Comparison of ENCODE assay signal across 13 cellular contexts in the genomic region with DNA sequence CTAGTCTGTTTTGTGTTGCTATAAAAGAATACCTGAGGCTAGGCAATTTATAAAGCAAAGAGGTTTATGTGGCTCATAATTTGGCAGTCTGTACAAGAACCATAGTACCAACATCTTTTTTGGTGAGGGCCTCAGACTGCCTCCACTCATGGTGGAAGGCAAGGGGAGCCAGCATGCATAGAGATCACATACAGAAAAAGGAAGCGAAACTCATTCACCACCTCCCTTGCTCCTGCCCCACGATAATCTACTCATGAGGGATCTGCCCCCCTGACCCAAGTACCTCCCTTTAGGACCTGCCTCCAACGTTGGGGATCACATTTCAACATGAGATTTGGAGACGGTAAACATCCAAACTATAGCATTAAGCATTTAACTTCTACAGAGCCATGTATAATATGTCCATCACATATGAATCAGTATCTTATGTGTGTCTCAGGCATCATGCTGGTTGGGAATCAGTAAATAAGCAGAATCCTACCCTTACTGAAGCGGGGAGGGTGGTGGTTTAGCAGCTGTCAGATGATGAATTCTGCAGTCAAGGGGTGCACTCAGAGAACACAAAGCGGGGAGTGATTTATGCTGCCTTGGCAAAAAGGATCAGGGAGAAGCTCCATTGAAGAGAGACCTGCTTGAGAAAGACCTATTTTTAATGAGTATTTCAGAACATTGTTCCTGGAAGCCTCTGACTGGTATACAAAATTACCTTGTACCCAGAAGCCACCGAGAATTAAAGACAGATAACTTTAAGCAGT. TPM values are rescaled to one million over a fixed set of nuclear protein-coding genes. Genes with fewer than 3 reads are reported as not detected.
DNase-seq lines count a peak whose midpoint lies in the region; ATAC-seq and TF ChIP-seq lines count a peak whose summit lies in the region.
"Had no signal": no experiment of that assay in that cellular context is flagged by ENCODE, and none has a peak within 500 bp of the region (broad histone marks: within the 10 kb centered on the region; RNA-seq: fewer than 3 reads in every experiment).

No MANE protein-coding gene starts in this region.

- H3K4me2 ChIP-seq in BLaER1: peak overlapping the region; percentile 29

- H3K27ac ChIP-seq in BLaER1: no peak overlapping the region
- H3K27ac ChIP-seq: pancreas had no signal

- no peak overlapping the region for H3K9ac ChIP-seq in BLaER1

- peaks cover 20% of the 10 kb centered on the region; the same call in 1 of the 2 replicates for H4K20me1 ChIP-seq in BLaER1

- H3K27me3 ChIP-seq in BLaER1: no peaks in the 10 kb centered on the region
- H3K27me3 ChIP-seq: pancreas had no signal

- H3K4me3 Mint-ChIP-seq in osteocyte (ENCODE audit: unreplicated experiment): no peak overlapping the region
- H3K4me3 Mint-ChIP-seq in activated naive CD4-positive, alpha-beta T cell treated with anti-CD3 and anti-CD28 coated beads, Interleukin-2, amount 10 ng/mL, durations not matched to agents 7 days and 5 days: no peak overlapping the region
- H3K4me3 Mint-ChIP-seq: activated CD4-positive, alpha-beta T cell treated with anti-CD3 and anti-CD28 coated beads, Interleukin-2, amount 10 ng/mL, durations not matched to agents 24 days and 14 days; CD4-positive, alpha-beta memory T cell had no signal

- TF ChIP-seq CTCF in foreskin fibroblast (IDR thresholded peaks at IDR 0.05; ENCODE audit: low read depth, low read length) (no peak), osteocyte (IDR thresholded peaks at IDR 0.05) (no peak), GM13976 (IDR thresholded peaks at IDR 0.05; ENCODE audit: borderline replicate concordance, control extremely low read depth, extremely low read depth, insufficient read depth, missing control alignments) (no peak)

- peaks cover 75% of the 10 kb centered on the region for H3K36me3 Mint-ChIP-seq in osteocyte (ENCODE audit: unreplicated experiment)
- H3K36me3 Mint-ChIP-seq in activated naive CD4-positive, alpha-beta T cell treated with anti-CD3 and anti-CD28 coated beads, Interleukin-2, amount 10 ng/mL, durations not matched to agents 7 days and 5 days: peaks cover 60% of the 10 kb centered on the region

- peaks cover 97% of the 10 kb centered on the region for H3K36me3 ChIP-seq in BLaER1

- peaks cover 42% of the 10 kb centered on the region for H3K4me1 Mint-ChIP-seq in osteocyte (ENCODE audit: unreplicated experiment)
- H3K4me1 Mint-ChIP-seq in activated naive CD4-positive, alpha-beta T cell treated with anti-CD3 and anti-CD28 coated beads, Interleukin-2, amount 10 ng/mL, durations not matched to agents 7 days and 5 days: no peaks in the 10 kb centered on the region
- H3K4me1 Mint-ChIP-seq: activated CD4-positive, alpha-beta T cell treated with anti-CD3 and anti-CD28 coated beads, Interleukin-2, amount 10 ng/mL, durations not matched to agents 24 days and 14 days had no signal

- ATAC-seq in GM19438 (IDR thresholded peaks at IDR 0.05; ENCODE audit: low read depth, unreplicated experiment) (peak; percentile 94), HG03025 (IDR thresholded peaks at IDR 0.05; ENCODE audit: low FRiP score, unreplicated experiment) (peak; percentile 61)
- ATAC-seq: HCT116 had no signal

- H3K4me3 ChIP-seq in BLaER1 (no peak overlapping the region), foreskin fibroblast (ENCODE audit: low read depth in 1 of 2, low read length in 2 of 2) (no peak overlapping the region)
- H3K4me3 ChIP-seq: pancreas had no signal

- DNase-seq in OCI-M1 (lab: John Stamatoyannopoulos, UW): peak; percentile 32
- DNase-seq in foreskin fibroblast: no peak
- DNase-seq in osteocyte (ENCODE audit: extremely low spot score, unreplicated experiment): no peak
- no peak for DNase-seq in GM13976 (ENCODE audit: low spot score)
- DNase-seq in activated naive CD4-positive, alpha-beta T cell treated with anti-CD3 and anti-CD28 coated beads, Interleukin-2, amount 10 ng/mL, durations not matched to agents 7 days and 5 days: no peak
- DNase-seq: activated CD4-positive, alpha-beta T cell treated with anti-CD3 and anti-CD28 coated beads, Interleukin-2, amount 10 ng/mL, durations not matched to agents 24 days and 14 days; CD4-positive, alpha-beta memory T cell; pancreas had no signal

- no peak overlapping the region for H3K27ac Mint-ChIP-seq in osteocyte (ENCODE audit: unreplicated experiment)
- no peak overlapping the region for H3K27ac Mint-ChIP-seq in activated naive CD4-positive, alpha-beta T cell treated with anti-CD3 and anti-CD28 coated beads, Interleukin-2, amount 10 ng/mL, durations not matched to agents 7 days and 5 days
- H3K27ac Mint-ChIP-seq: activated CD4-positive, alpha-beta T cell treated with anti-CD3 and anti-CD28 coated beads, Interleukin-2, amount 10 ng/mL, durations not matched to agents 24 days and 14 days had no signal

- no peaks in the 10 kb centered on the region for H3K9me3 ChIP-seq in BLaER1
- H3K9me3 ChIP-seq: pancreas had no signal

- H3K27me3 Mint-ChIP-seq in osteocyte (ENCODE audit: unreplicated experiment): no peaks in the 10 kb centered on the region
- H3K27me3 Mint-ChIP-seq in activated naive CD4-positive, alpha-beta T cell treated with anti-CD3 and anti-CD28 coated beads, Interleukin-2, amount 10 ng/mL, durations not matched to agents 7 days and 5 days: no peaks in the 10 kb centered on the region
- H3K27me3 Mint-ChIP-seq: activated CD4-positive, alpha-beta T cell treated with anti-CD3 and anti-CD28 coated beads, Interleukin-2, amount 10 ng/mL, durations not matched to agents 24 days and 14 days; CD4-positive, alpha-beta memory T cell had no signal

- H3K4me1 ChIP-seq in BLaER1: peaks cover 26% of the 10 kb centered on the region
- H3K4me1 ChIP-seq: pancreas had no signal

- in situ Hi-C loops in GM13976 (cut with MboI; ENCODE audit: low sequenced_read_pairs, unreplicated experiment): no loop called here

- no peaks in the 10 kb centered on the region for H3K9me3 Mint-ChIP-seq in osteocyte (ENCODE audit: unreplicated experiment)
- H3K9me3 Mint-ChIP-seq in activated naive CD4-positive, alpha-beta T cell treated with anti-CD3 and anti-CD28 coated beads, Interleukin-2, amount 10 ng/mL, durations not matched to agents 7 days and 5 days: no peaks in the 10 kb centered on the region
- H3K9me3 Mint-ChIP-seq: activated CD4-positive, alpha-beta T cell treated with anti-CD3 and anti-CD28 coated beads, Interleukin-2, amount 10 ng/mL, durations not matched to agents 24 days and 14 days had no signal

- CTCF ChIA-PET in activated naive CD4-positive, alpha-beta T cell treated with anti-CD3 and anti-CD28 coated beads, Interleukin-2, amount 10 ng/mL, durations not matched to agents 7 days and 5 days (lab: Charles Lee): interaction anchor here (1.1 to 1.4 kb wide), 2 partner anchors 13 to 417 kb away, joined by 3 read pairs; no protein-coding TSS in a partner anchor

RNA-seq across cellular contexts. Expression of gene HMGXB3, which starts 34.8 kb away (rescaled TPM):
- 54.6 and 58.6 TPM in 2 replicates for total RNA-seq in osteocyte

RNA-seq across cellular contexts. Expression of gene TIGD6, which starts 34.9 kb away (rescaled TPM):
- total RNA-seq in osteocyte: 5.6 and 5.9 TPM in 2 replicates

RNA-seq across cellular contexts. Expression of gene CSF1R, which starts 51.0 kb away (rescaled TPM):
- total RNA-seq in osteocyte: 1.1 and 1.2 TPM in 2 replicates
- total RNA-seq: activated CD4-positive, alpha-beta T cell treated with anti-CD3 and anti-CD28 coated beads, Interleukin-2, amount 10 ng/mL, durations not matched to agents 24 days and 14 days; bronchial epithelial cell had no signal
